Comparison of ENCODE assay signal across 13 cellular contexts in the genomic region with DNA sequence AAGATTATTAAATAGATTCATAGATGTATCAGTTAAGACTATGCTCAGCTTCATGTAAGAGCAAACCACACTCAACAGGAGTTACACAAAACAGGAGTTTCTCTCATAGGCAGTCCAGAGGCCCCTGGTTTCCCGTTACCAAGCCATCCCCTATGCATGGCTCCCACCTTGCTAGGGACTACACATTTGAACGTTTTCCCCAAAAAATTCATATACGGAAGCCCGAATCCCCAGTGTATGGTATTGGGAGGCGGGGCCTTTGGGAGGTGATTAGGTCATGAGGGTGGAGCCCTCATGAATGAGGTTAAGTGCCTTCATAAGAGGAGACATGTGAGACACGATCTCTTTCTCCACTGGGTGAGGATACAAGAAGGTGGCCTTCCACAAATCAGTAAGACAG. TPM values are rescaled to one million over a fixed set of nuclear protein-coding genes. Genes with fewer than 3 reads are reported as not detected.
DNase-seq lines count a peak whose midpoint lies in the region; ATAC-seq and TF ChIP-seq lines count a peak whose summit lies in the region.
"Had no signal": no experiment of that assay in that cellular context is flagged by ENCODE, and none has a peak within 500 bp of the region (broad histone marks: within the 10 kb centered on the region; RNA-seq: fewer than 3 reads in every experiment).

No MANE protein-coding gene starts in this region.

- peaks cover 33% of the 10 kb centered on the region for H3K4me1 Mint-ChIP-seq in activated T-helper 17 cell treated with anti-CD3 and anti-CD28 coated beads, Interleukin-2, amount 50 U/mL, for 72 hours
- no peaks in the 10 kb centered on the region for H3K4me1 Mint-ChIP-seq in glutamatergic neuron (ENCODE audit: low read depth, unreplicated experiment)

- H3K36me3 Mint-ChIP-seq in activated T-helper 17 cell treated with anti-CD3 and anti-CD28 coated beads, Interleukin-2, amount 50 U/mL, for 72 hours (ENCODE audit: low read depth): peaks cover 60% of the 10 kb centered on the region
- peaks cover 17% of the 10 kb centered on the region for H3K36me3 Mint-ChIP-seq in glutamatergic neuron (ENCODE audit: unreplicated experiment)

- H3K27ac Mint-ChIP-seq in activated T-helper 17 cell treated with anti-CD3 and anti-CD28 coated beads, Interleukin-2, amount 50 U/mL, for 72 hours: peak overlapping the region; percentile 94
- H3K27ac Mint-ChIP-seq in glutamatergic neuron (ENCODE audit: unreplicated experiment): no peak overlapping the region

- peak; percentile 67 for DNase-seq in activated effector memory CD4-positive, alpha-beta T cell treated with anti-CD3 and anti-CD28 coated beads, Interleukin-2, amount 50 U/mL, for 16 hours
- no peak for DNase-seq in activated effector memory CD4-positive, alpha-beta T cell treated with Interleukin-2 at 50 U/mL for 16 hours
- peak; percentile 14 for DNase-seq in stimulated activated naive CD8-positive, alpha-beta T cell treated with anti-CD3 and anti-CD28 coated beads, Interleukin-15, Interleukin-2, amounts not matched to agents 100 U/mL and 50 U/mL, for 24 hours
- DNase-seq in glutamatergic neuron: no peak
- DNase-seq in NCI-H2107 treated with DMSO at 0.1 percent for 48 hours (lab: John Stamatoyannopoulos, UW; ENCODE audit: unreplicated experiment): no peak
- DNase-seq in DMS53 treated with DMSO at 0.1 percent for 48 hours (lab: John Stamatoyannopoulos, UW; ENCODE audit: unreplicated experiment): no peak
- DNase-seq: DMS79 treated with DMSO at 0.1 percent for 48 hours, left cardiac atrium, NCI-H1694, upper lobe of right lung had no signal

- peak overlapping the region; percentile 76 for H3K4me3 Mint-ChIP-seq in activated T-helper 17 cell treated with anti-CD3 and anti-CD28 coated beads, Interleukin-2, amount 50 U/mL, for 72 hours
- H3K4me3 Mint-ChIP-seq in glutamatergic neuron (ENCODE audit: unreplicated experiment): no peak overlapping the region
- H3K4me3 Mint-ChIP-seq: neural crest cell had no signal

- peaks cover 5% of the 10 kb centered on the region for H3K9me3 Mint-ChIP-seq in activated T-helper 17 cell treated with anti-CD3 and anti-CD28 coated beads, Interleukin-2, amount 50 U/mL, for 72 hours
- peaks cover 9% of the 10 kb centered on the region for H3K9me3 Mint-ChIP-seq in glutamatergic neuron (ENCODE audit: unreplicated experiment)
- H3K9me3 Mint-ChIP-seq: neural crest cell had no signal

- no peak for TF ChIP-seq CTCF in glutamatergic neuron (IDR thresholded peaks at IDR 0.05; ENCODE audit: partially characterized antibody, unreplicated experiment)

- H3K27me3 Mint-ChIP-seq in activated T-helper 17 cell treated with anti-CD3 and anti-CD28 coated beads, Interleukin-2, amount 50 U/mL, for 72 hours: no peaks in the 10 kb centered on the region
- peaks cover 2% of the 10 kb centered on the region for H3K27me3 Mint-ChIP-seq in glutamatergic neuron (ENCODE audit: unreplicated experiment)

- ATAC-seq in HG02885 (IDR thresholded peaks at IDR 0.05; ENCODE audit: poor library complexity, unreplicated experiment): peak; percentile 60
- ATAC-seq in activated T-helper 17 cell treated with anti-CD3 and anti-CD28 coated beads, Interleukin-2, amount 50 U/mL, for 72 hours (replicated peaks): peak; percentile 75
- peak; percentile 51 for ATAC-seq in stimulated activated naive CD8-positive, alpha-beta T cell treated with anti-CD3 and anti-CD28 coated beads, Interleukin-15, Interleukin-2, amounts not matched to agents 100 U/mL and 50 U/mL, for 24 hours
- ATAC-seq: left cardiac atrium, upper lobe of right lung had no signal

RNA-seq across cellular contexts. Expression of a gene that starts 29.1 kb away (rescaled TPM):
- 10 to 100 TPM; 56.1 to 87.8 TPM for total RNA-seq in activated T-helper 17 cell treated with anti-CD3 and anti-CD28 coated beads, Interleukin-2, amount 50 U/mL, for 72 hours
- total RNA-seq in glutamatergic neuron (ENCODE audit: unreplicated experiment): 59.4 TPM

Comparison
In these comparisons a context has a peak if more than half of its experiments do, and no peak if none do; other contexts are left out.
1. DNase-seq: peak in activated effector memory CD4-positive, alpha-beta T cell treated with anti-CD3 and anti-CD28 coated beads, Interleukin-2, amount 50 U/mL, for 16 hours (single experiment) and stimulated activated naive CD8-positive, alpha-beta T cell treated with anti-CD3 and anti-CD28 coated beads, Interleukin-15, Interleukin-2, amounts not matched to agents 100 U/mL and 50 U/mL, for 24 hours (single experiment); none in activated effector memory CD4-positive, alpha-beta T cell treated with Interleukin-2 at 50 U/mL for 16 hours (single experiment), glutamatergic neuron (single experiment), NCI-H2107 treated with DMSO at 0.1 percent for 48 hours (single experiment) and DMS53 treated with DMSO at 0.1 percent for 48 hours (single experiment).
2. Peak in every context shown above with its lines, with median percentiles within 50 percentile points of each other: ATAC-seq.